8 cellular contexts compared by ENCODE assay signal in genomic region chrX:151396042-151396826, GRCh38. TPM values are rescaled to one million over a fixed set of nuclear protein-coding genes. Genes with fewer than 3 reads are reported as not detected.
DNase-seq lines count a peak whose midpoint lies in the region; ATAC-seq and TF ChIP-seq lines count a peak whose summit lies in the region.

No MANE protein-coding gene starts in this region.

- TF ChIP-seq CTCF in astrocyte of the spinal cord (IDR thresholded peaks at IDR 0.05; ENCODE audit: low read depth, low read length) (no peak), smooth muscle cell (IDR thresholded peaks at IDR 0.05; ENCODE audit: borderline replicate concordance, insufficient read depth, poor library complexity, severe bottlenecking) (no peak)

- H3K9me3 ChIP-seq in SK-N-MC (ENCODE audit: low read depth, low read length) (no peaks in the 10 kb centered on the region), iPS-18c (ENCODE audit: control insufficient read depth, insufficient read depth, low read length) (peaks cover 12% of the 10 kb centered on the region), smooth muscle cell (replicated peaks; ENCODE audit: low read depth) (no peaks in the 10 kb centered on the region)

- in situ Hi-C loops in astrocyte of the spinal cord (cut with HindIII; ENCODE audit: low sequenced_read_pairs) = no loop called here

- H3K4me3 ChIP-seq in SK-N-MC = peak overlapping the region; percentile 80
- peak overlapping the region; percentile 48 for H3K4me3 ChIP-seq in astrocyte of the spinal cord (ENCODE audit: low read depth, low read length)
- H3K4me3 ChIP-seq in iPS-18c (ENCODE audit: insufficient read depth, low read depth, low read length) = peak overlapping the region; percentile 49
- peak overlapping the region; percentile 85 for H3K4me3 ChIP-seq in smooth muscle cell

- peak overlapping the region; percentile 85 for H3K4me2 ChIP-seq in smooth muscle cell

- 61% methylated on average over 20 of the region's 20 CpGs for WGBS in smooth muscle cell (ENCODE audit: low lambda C conversion rate)

- peaks cover 42% of the 10 kb centered on the region for H3K79me2 ChIP-seq in smooth muscle cell (ENCODE audit: low read depth)

- peaks cover 13% of the 10 kb centered on the region for H4K20me1 ChIP-seq in smooth muscle cell (ENCODE audit: low read depth)

- peaks cover 5% of the 10 kb centered on the region for H3K4me1 ChIP-seq in smooth muscle cell (ENCODE audit: low read depth)

- H3K9ac ChIP-seq in SK-N-MC (ENCODE audit: insufficient read length) (peak overlapping the region; percentile 76), smooth muscle cell (ENCODE audit: low read depth) (peak overlapping the region; percentile 86)

- peak overlapping the region; percentile 45 for H2AFZ ChIP-seq in smooth muscle cell (ENCODE audit: low read depth)

- peak; percentile 25 for ATAC-seq in GM21381 (IDR thresholded peaks at IDR 0.05; ENCODE audit: unreplicated experiment)

- DNase-seq in DMS 273 (lab: John Stamatoyannopoulos, UW; ENCODE audit: unreplicated experiment) (peak; percentile 91), HT-29 (ENCODE audit: low spot score) (peak; percentile 80), SK-N-MC (ENCODE audit: low read depth, low spot score) (no peak), astrocyte of the spinal cord (ENCODE audit: low read depth, low spot score) (peak; percentile 67), smooth muscle cell (lab: John Stamatoyannopoulos, UW; ENCODE audit: unreplicated experiment) (no peak), OCI-M2 (lab: John Stamatoyannopoulos, UW; ENCODE audit: unreplicated experiment) (no peak)

- no peaks in the 10 kb centered on the region for H3K27me3 ChIP-seq in smooth muscle cell (ENCODE audit: low read depth)

- H3K27ac ChIP-seq in SK-N-MC (peak overlapping the region; percentile 83), smooth muscle cell (ENCODE audit: low read depth) (peak overlapping the region; percentile 93)

- H3K36me3 ChIP-seq in SK-N-MC (ENCODE audit: insufficient read depth, low read length) = no peaks in the 10 kb centered on the region
- no peaks in the 10 kb centered on the region for H3K36me3 ChIP-seq in smooth muscle cell (ENCODE audit: low read depth)

- no peaks in the 10 kb centered on the region for H3F3A ChIP-seq in smooth muscle cell (ENCODE audit: low read depth)

RNA-seq across cellular contexts. Expression of gene VMA21, which starts 0.8 kb away (rescaled TPM):
- 38.3 and 39.7 TPM in 2 replicates for total RNA-seq in HT-29 (2014; rRNA removed; shearing (Covaris generic))
- total RNA-seq in smooth muscle cell = 31.9 and 38.1 TPM in 2 replicates
- polyA plus RNA-seq in smooth muscle cell = 18.4 and 19.9 TPM in 2 replicates

Comparison
In these comparisons a context has a peak if more than half of its experiments do, and no peak if none do; other contexts are left out.
1. DNase-seq: peak in DMS 273 (single experiment), HT-29 (single experiment) and astrocyte of the spinal cord (single experiment); none in SK-N-MC (single experiment), smooth muscle cell (single experiment) and OCI-M2 (single experiment).
2. Peak in every context shown above with its lines, with median percentiles within 50 percentile points of each other: H3K4me3 ChIP-seq.